ENCODE assay signal across 19 cellular contexts in genomic region chr4:178242655-178243054, GRCh38.
DNase-seq lines count a peak whose midpoint lies in the region; ATAC-seq, FAIRE-seq and TF ChIP-seq lines count a peak whose summit lies in the region.
"Had no signal": no experiment of that assay in that cellular context is flagged by ENCODE, and none has a peak within 500 bp of the region (broad histone marks: within the 10 kb centered on the region; RNA-seq: fewer than 3 reads in every experiment).

No MANE protein-coding gene starts in this region.

- ATAC-seq in upper lobe of left lung (ENCODE audit: low FRiP score in 2 of 2): peak; percentile 26 to 49

- H3K36me3 ChIP-seq in bronchial epithelial cell (ENCODE audit: control insufficient read depth, insufficient read depth, low read length) (no peaks in the 10 kb centered on the region), kidney (ENCODE audit: control insufficient read depth in 1 of 2, insufficient read depth in 2 of 2, low read length in 2 of 2) (no peaks in the 10 kb centered on the region), upper lobe of left lung (no peaks in the 10 kb centered on the region)

- H3K9me3 ChIP-seq in kidney (ENCODE audit: control insufficient read depth in 1 of 2, low read length in 2 of 2) (no peaks in the 10 kb centered on the region), upper lobe of left lung (peaks cover 0 to 22% (median 4%) of the 10 kb centered on the region in 4 donors)
- H3K9me3 ChIP-seq: Caco-2 had no signal

- TF ChIP-seq CTCF in bronchial epithelial cell (IDR thresholded peaks at IDR 0.05; ENCODE audit: insufficient read depth, low read length, severe bottlenecking): no peak
- no peak for TF ChIP-seq CTCF in kidney (IDR thresholded peaks at IDR 0.05; ENCODE audit: borderline replicate concordance, extremely low read depth, insufficient read depth)
- TF ChIP-seq CTCF in upper lobe of left lung (IDR thresholded peaks at IDR 0.05): no peak

- no peaks in the 10 kb centered on the region for H3K27me3 ChIP-seq in bronchial epithelial cell (ENCODE audit: control insufficient read depth, insufficient read depth, low read length)
- H3K27me3 ChIP-seq in upper lobe of left lung: no peaks in the 10 kb centered on the region

- H3K27ac ChIP-seq in kidney (ENCODE audit: low read depth in 2 of 2, low read length in 2 of 2): no peak overlapping the region
- H3K27ac ChIP-seq in upper lobe of left lung: no peak overlapping the region
- H3K27ac ChIP-seq: C4-2B had no signal

- H3K4me1 ChIP-seq in kidney (ENCODE audit: control insufficient read depth in 1 of 2, insufficient read depth in 1 of 2, low read depth in 1 of 2, low read length in 2 of 2) (no peaks in the 10 kb centered on the region), upper lobe of left lung (no peaks in the 10 kb centered on the region)
- H3K4me1 ChIP-seq: Caco-2 had no signal

- WGBS in upper lobe of left lung, 2 donors: 91 to 94% methylated on average over 3 to 6 of the region's 6 CpGs

- H3K9ac ChIP-seq in kidney (ENCODE audit: low read length in 2 of 2): no peak overlapping the region

- DNase-seq in bronchial epithelial cell (ENCODE audit: low read depth) (no peak), kidney (peak; percentile 59), upper lobe of left lung (peak in 1 of 2 donors; percentile 68), AG20443 (ENCODE audit: low spot score) (no peak), NCI-H1417 (lab: John Stamatoyannopoulos, UW) (no peak), LoVo (ENCODE audit: low spot score) (no peak)
- DNase-seq: ACHN; AML-193; Caco-2; CD4-positive, alpha-beta T cell; H9 had no signal

- intact Hi-C loops in kidney (cut with DNase I): no loop called here

- H3K4me3 ChIP-seq in bronchial epithelial cell (ENCODE audit: low read depth, low read length) (no peak overlapping the region), kidney (ENCODE audit: low read length in 2 of 2) (no peak overlapping the region), upper lobe of left lung (no peak overlapping the region)

- no peak for TF ChIP-seq EP300 in upper lobe of left lung (IDR thresholded peaks at IDR 0.05)

- no peak for TF ChIP-seq POLR2A in upper lobe of left lung (IDR thresholded peaks at IDR 0.05)

- FAIRE-seq in bronchial epithelial cell (lab: Jason Lieb, UNC) (peak; percentile 52), kidney (lab: Jason Lieb, UNC) (no peak)
- FAIRE-seq: A204.1, D721Med, G401.6, GM12891, GM19239, H1, HTR-8/SVneo had no signal
